Comparison of ENCODE assay signal across 23 cellular contexts in the genomic region with DNA sequence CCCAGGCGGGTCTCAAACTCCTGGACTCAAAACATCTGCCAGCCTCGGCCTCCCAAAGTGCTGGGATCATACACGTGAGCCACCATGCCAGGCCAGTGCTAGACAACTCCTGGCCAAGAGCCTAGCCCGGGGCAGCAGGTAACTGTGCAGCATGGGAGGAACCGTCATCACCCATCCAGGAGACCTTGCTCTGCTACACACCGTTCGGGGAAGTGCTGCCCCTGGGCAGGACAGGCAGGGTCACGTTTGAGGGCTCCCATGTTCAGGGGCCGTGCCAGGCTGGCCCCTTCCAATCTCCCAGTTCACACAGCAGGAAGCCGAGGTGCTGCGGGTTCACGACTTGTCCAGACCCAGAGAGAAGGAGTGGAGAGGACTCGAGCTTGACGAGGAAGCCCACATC.
"Had no signal": no experiment of that assay in that cellular context is flagged by ENCODE, and none has a peak within 500 bp of the region (broad histone marks: within the 10 kb centered on the region; RNA-seq: fewer than 3 reads in every experiment).

No MANE protein-coding gene starts in this region.

- H3K36me3 ChIP-seq: ovary had no signal

- H3K27ac ChIP-seq: cardiac muscle cell, coronary artery, heart left ventricle, left ventricle myocardium inferior, ovary, testis, transverse colon had no signal

- H3K27ac Mint-ChIP-seq: naive thymus-derived CD4-positive, alpha-beta T cell; progenitor cell of endocrine pancreas; stimulated activated memory B cell treated with anti-CD40 and anti-IgM and Interleukin-4, amounts not matched to agents 10 μg/mL and 1 μg/mL and 100 μg/mL, for 72 hours; stimulated activated naive CD8-positive, alpha-beta T cell treated with anti-CD3 and anti-CD28 coated beads, Interleukin-15, Interleukin-2, amounts not matched to agents 100 ng/mL and 50 ng/mL, for 24 hours had no signal

- DNase-seq: cerebellar nuclear complex; effector CD4-positive, alpha-beta T cell; heart left ventricle; hippocampal formation; kidney glomerular epithelial cell; left ventricle myocardium inferior; mesendoderm; naive thymus-derived CD4-positive, alpha-beta T cell; nephron progenitor cell; ovary; right cardiac atrium; stimulated activated CD4-positive, alpha-beta T cell treated with anti-CD3 and anti-CD28 coated beads, Interleukin-15, amount 100 ng/mL, for 24 hours; stimulated activated CD4-positive, alpha-beta T cell treated with anti-CD3 and anti-CD28 coated beads, Interleukin-1b, Interleukin-23, amount 100 ng/mL, for 48 hours; stimulated activated CD4-positive, alpha-beta T cell treated with anti-CD3 and anti-CD28 coated beads, Interleukin-4, amount 100 ng/mL, for 24 hours; testis; transverse colon had no signal

- H3K4me1 ChIP-seq: left ventricle myocardium inferior, transverse colon had no signal

- H3K4me3 Mint-ChIP-seq: naive thymus-derived CD4-positive, alpha-beta T cell; nephron progenitor cell; stimulated activated memory B cell treated with anti-CD40 and anti-IgM and Interleukin-4, amounts not matched to agents 10 μg/mL and 1 μg/mL and 100 μg/mL, for 72 hours; stimulated activated naive CD8-positive, alpha-beta T cell treated with anti-CD3 and anti-CD28 coated beads, Interleukin-15, Interleukin-2, amounts not matched to agents 100 ng/mL and 50 ng/mL, for 24 hours had no signal

- H3K27me3 ChIP-seq: cardiac muscle cell, heart left ventricle, ovary, testis, transverse colon had no signal

- H3K27me3 Mint-ChIP-seq: naive thymus-derived CD4-positive, alpha-beta T cell; progenitor cell of endocrine pancreas; stimulated activated memory B cell treated with anti-CD40 and anti-IgM and Interleukin-4, amounts not matched to agents 10 μg/mL and 1 μg/mL and 100 μg/mL, for 72 hours; stimulated activated naive CD8-positive, alpha-beta T cell treated with anti-CD3 and anti-CD28 coated beads, Interleukin-15, Interleukin-2, amounts not matched to agents 100 ng/mL and 50 ng/mL, for 24 hours had no signal

- H3K9me3 Mint-ChIP-seq: naive thymus-derived CD4-positive, alpha-beta T cell; nephron progenitor cell; stimulated activated memory B cell treated with anti-CD40 and anti-IgM and Interleukin-4, amounts not matched to agents 10 μg/mL and 1 μg/mL and 100 μg/mL, for 72 hours; stimulated activated naive CD8-positive, alpha-beta T cell treated with anti-CD3 and anti-CD28 coated beads, Interleukin-15, Interleukin-2, amounts not matched to agents 100 ng/mL and 50 ng/mL, for 24 hours had no signal

- H3K4me3 ChIP-seq: cardiac muscle cell, coronary artery, heart left ventricle, left ventricle myocardium inferior, lung, ovary, testis, transverse colon had no signal

- ATAC-seq: esophagus mucosa; heart left ventricle; naive thymus-derived CD4-positive, alpha-beta T cell; right cardiac atrium; stimulated activated memory B cell treated with anti-CD40 and anti-IgM and Interleukin-4, amounts not matched to agents 10 μg/mL and 1 μg/mL and 100 μg/mL, for 72 hours had no signal

- H3K9me3 ChIP-seq: heart left ventricle, left ventricle myocardium inferior, ovary, testis, transverse colon had no signal
